1 cellular context compared by ENCODE assay signal in the genomic region with DNA sequence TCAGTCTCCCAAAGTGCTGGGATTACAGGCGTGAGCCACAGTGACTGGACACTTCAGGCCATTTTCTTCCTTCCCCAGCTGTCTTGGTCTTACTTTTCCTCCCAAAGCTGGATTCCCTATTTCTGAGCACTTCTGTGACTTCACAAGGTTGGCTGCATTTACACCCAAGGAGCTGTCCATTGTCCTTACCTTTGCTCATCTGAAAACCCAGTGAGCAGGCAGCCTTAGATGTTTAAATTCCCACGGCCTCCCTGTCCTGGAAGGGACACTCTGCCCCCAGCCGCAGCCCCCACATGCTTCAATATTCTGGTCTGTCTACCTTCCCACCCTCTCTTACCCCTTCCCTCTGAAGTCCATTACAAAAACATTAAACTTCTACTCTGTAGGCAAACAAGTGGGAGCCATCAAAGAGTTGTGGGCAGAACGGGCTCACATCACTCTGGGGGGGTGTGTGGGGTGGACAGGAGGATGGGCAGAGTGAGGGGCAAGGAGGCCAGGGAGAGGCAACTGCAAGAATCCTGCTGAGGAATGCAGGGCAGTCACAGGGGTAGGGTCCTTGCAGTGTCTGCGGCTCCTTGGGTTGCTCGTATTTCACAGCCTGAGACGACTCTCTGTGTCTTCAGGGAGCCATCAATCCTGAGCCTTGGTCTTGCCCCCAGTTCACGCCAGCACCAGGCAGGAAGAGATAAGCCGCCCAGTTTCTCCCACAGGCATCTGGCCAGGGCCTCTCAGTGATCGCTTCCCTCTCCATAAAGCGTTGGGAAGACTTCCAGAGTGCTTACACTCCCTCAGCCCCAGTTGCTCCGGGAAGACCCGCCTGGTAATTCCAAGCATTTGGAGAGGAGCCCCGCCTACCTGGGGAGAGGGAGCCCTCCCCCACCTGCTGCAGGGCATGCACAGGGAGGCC.
TF ChIP-seq lines count a peak whose summit lies in the region.

No MANE protein-coding gene starts in this region.

TF ChIP-seq in H1, 55 proteins besides CTCF, POLR2A, EP300 and RAD21:
- TF ChIP-seq, protein P1, sequence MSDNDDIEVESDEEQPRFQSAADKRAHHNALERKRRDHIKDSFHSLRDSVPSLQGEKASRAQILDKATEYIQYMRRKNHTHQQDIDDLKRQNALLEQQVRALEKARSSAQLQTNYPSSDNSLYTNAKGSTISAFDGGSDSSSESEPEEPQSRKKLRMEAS (IDR thresholded peaks at IDR 0.05) = no peak
- TF ChIP-seq TAF1 (IDR thresholded peaks at IDR 0.05; ENCODE audit: low read depth, low read length) = 0 out of 2 replicates have a peak, but pooled peaks have one; percentile 41
- no peak for TF ChIP-seq EGR1 (IDR thresholded peaks at IDR 0.05; ENCODE audit: borderline replicate concordance, low read depth, low read length)
- TF ChIP-seq SP1 (IDR thresholded peaks at IDR 0.05; ENCODE audit: low read depth, low read length) = 0 out of 2 replicates have a peak, but pooled peaks have one; percentile 54
- TF ChIP-seq, protein P2, sequence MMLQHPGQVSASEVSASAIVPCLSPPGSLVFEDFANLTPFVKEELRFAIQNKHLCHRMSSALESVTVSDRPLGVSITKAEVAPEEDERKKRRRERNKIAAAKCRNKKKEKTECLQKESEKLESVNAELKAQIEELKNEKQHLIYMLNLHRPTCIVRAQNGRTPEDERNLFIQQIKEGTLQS (IDR thresholded peaks at IDR 0.05; ENCODE audit: insufficient read depth, low read depth, low read length) = no peak
- TF ChIP-seq RFX5 (IDR thresholded peaks at IDR 0.05; ENCODE audit: borderline replicate concordance, low read depth, low read length) = no peak
- peak in 1 of 2 experiments; percentile 27; a peak in 1 of 4 replicates for TF ChIP-seq SIN3A (conservative IDR thresholded peaks at IDR 0.05 in 1 of 2, IDR thresholded peaks at IDR 0.05 in 1 of 2; ENCODE audit: low read depth in 1 of 2, low read length in 2 of 2)
- no peak for TF ChIP-seq TAF7 (optimal IDR thresholded peaks at IDR 0.05; ENCODE audit: borderline replicate concordance, low read depth, low read length)
- peak; percentile 50 for TF ChIP-seq TEAD4 (IDR thresholded peaks at IDR 0.05; ENCODE audit: low read depth, low read length)
- no peak for TF ChIP-seq JUND (IDR thresholded peaks at IDR 0.05; ENCODE audit: low read length)
- TF ChIP-seq POLR2AphosphoS5 (IDR thresholded peaks at IDR 0.05; ENCODE audit: low read depth, low read length) = no peak
- no peak for TF ChIP-seq CHD1 (IDR thresholded peaks at IDR 0.05; ENCODE audit: low read depth, low read length)
- TF ChIP-seq SIRT6 (IDR thresholded peaks at IDR 0.05; ENCODE audit: low read length) = no peak
- TF ChIP-seq RBBP5 (IDR thresholded peaks at IDR 0.05; ENCODE audit: borderline replicate concordance, low read depth, low read length) = peak; percentile 56; the same call in 1 of the 2 replicates
- TF ChIP-seq SUZ12 (IDR thresholded peaks at IDR 0.05; ENCODE audit: low read length) = no peak
- TF ChIP-seq YY1 (IDR thresholded peaks at IDR 0.05; ENCODE audit: low read depth, low read length) = 0 out of 2 replicates have a peak, but pooled peaks have one; percentile 6
- TF ChIP-seq KDM5A (IDR thresholded peaks at IDR 0.05; ENCODE audit: low read length) = no peak
- TF ChIP-seq ASH2L (IDR thresholded peaks at IDR 0.05; ENCODE audit: low read length) = peak; percentile 54
